ENCODE assay signal across 11 cellular contexts in genomic region chr12:67989184-67989965, GRCh38. TPM values are rescaled to one million over a fixed set of nuclear protein-coding genes. Genes with fewer than 3 reads are reported as not detected.
DNase-seq lines count a peak whose midpoint lies in the region; ATAC-seq and TF ChIP-seq lines count a peak whose summit lies in the region.
"Had no signal": no experiment of that assay in that cellular context is flagged by ENCODE, and none has a peak within 500 bp of the region (broad histone marks: within the 10 kb centered on the region; RNA-seq: fewer than 3 reads in every experiment).

Gene IFNG-AS1 (plus strand): TSS chr12:67989447.

- no peak within 1 kb of the TSS for H3K9ac ChIP-seq in mesenchymal stem cell (ENCODE audit: low read length)

- H3K27ac ChIP-seq in spleen, result peak within 1 kb of the TSS; percentile 28 to 82 (median 60)
- no peak within 1 kb of the TSS for H3K27ac ChIP-seq in mesenchymal stem cell (ENCODE audit: low read length, poor library complexity, severe bottlenecking)
- H3K27ac ChIP-seq: pancreas had no signal

- no peak within 1 kb of the TSS for H3K23ac ChIP-seq in mesenchymal stem cell (ENCODE audit: low read length in 2 of 2)

- H2BK15ac ChIP-seq in mesenchymal stem cell (ENCODE audit: low read depth, poor library complexity, severe bottlenecking), result no peak within 1 kb of the TSS

- H3K36me3 ChIP-seq in spleen (no peaks in the 10 kb centered on the region), mesenchymal stem cell (ENCODE audit: control insufficient read depth in 1 of 2, insufficient read depth in 2 of 2, low read depth in 1 of 2, low read length in 2 of 2) (no peaks in the 10 kb centered on the region)
- H3K36me3 ChIP-seq: pancreas had no signal

- no peak within 1 kb of the TSS for H4K91ac ChIP-seq in mesenchymal stem cell (ENCODE audit: low read length)

- no peak within 1 kb of the TSS for H3K4me2 ChIP-seq in mesenchymal stem cell (ENCODE audit: low read length, poor library complexity, severe bottlenecking)

- H2AFZ ChIP-seq in mesenchymal stem cell (ENCODE audit: low read depth, low read length), result no peak within 1 kb of the TSS

- TF ChIP-seq CTCF in spleen (IDR thresholded peaks at IDR 0.05 in 8 of 11, conservative IDR thresholded peaks at IDR 0.05 in 3 of 11), result no peak

- H3K4me3 ChIP-seq in spleen, result peak within 1 kb of the TSS in 5 of 8 donors; percentile 7 to 60 (median 22)
- H3K4me3 ChIP-seq in mesenchymal stem cell (ENCODE audit: insufficient read depth in 1 of 2, low read depth in 1 of 2, low read length in 2 of 2), result no peak within 1 kb of the TSS
- H3K4me3 ChIP-seq: pancreas had no signal

- H3K18ac ChIP-seq in mesenchymal stem cell (ENCODE audit: low read depth in 1 of 2, low read length in 2 of 2), result no peak within 1 kb of the TSS

- H2BK12ac ChIP-seq in mesenchymal stem cell (ENCODE audit: low read length in 2 of 2), result no peak within 1 kb of the TSS

- DNase-seq in activated T-cell treated with anti-CD3 and anti-CD28 coated beads for 24 hours (ENCODE audit: low read depth) (peak; percentile 7), RPMI8226 (peak; percentile 89), spleen (no peak), mesenchymal stem cell (no peak), GM19238 (ENCODE audit: insufficient read length, low spot score) (no peak), HCEC 1CT (no peak)
- DNase-seq in activated T-cell treated with anti-CD3 and anti-CD28 coated beads, Interleukin-2, amount 50 U/mL, for 1 hour, result no peak
- DNase-seq: activated CD4-positive, CD25-positive, alpha-beta regulatory T cell treated with anti-CD3 and anti-CD28 coated beads, Interleukin-2, amount 50 U/mL, for 72 hours; pancreas had no signal

- H4K8ac ChIP-seq in mesenchymal stem cell (ENCODE audit: low read length), result no peak within 1 kb of the TSS

- no peak within 1 kb of the TSS for H2BK120ac ChIP-seq in mesenchymal stem cell (ENCODE audit: low read depth, low read length)

- intact Hi-C loops in spleen (cut with DNase I; ENCODE audit: low total_unique reads), result no loop called here

- H2AK5ac ChIP-seq in mesenchymal stem cell (ENCODE audit: low read length, severe bottlenecking), result no peak within 1 kb of the TSS

- H2BK5ac ChIP-seq in mesenchymal stem cell (ENCODE audit: low read depth, low read length, poor library complexity, severe bottlenecking), result no peak within 1 kb of the TSS

- peak; percentile 36 for ATAC-seq in HG02571 (IDR thresholded peaks at IDR 0.05; ENCODE audit: unreplicated experiment)
- ATAC-seq: pancreas had no signal

- H3K79me1 ChIP-seq in mesenchymal stem cell (replicated peaks; ENCODE audit: low read length, poor library complexity, severe bottlenecking), result no peaks in the 10 kb centered on the region

- H3K9me3 ChIP-seq in spleen (no peaks in the 10 kb centered on the region), mesenchymal stem cell (ENCODE audit: control insufficient read depth, low read length) (no peaks in the 10 kb centered on the region)
- H3K9me3 ChIP-seq: pancreas had no signal

- TF ChIP-seq POLR2A in spleen (IDR thresholded peaks at IDR 0.05), result no peak

- peaks cover 0 to 52% (median 17%) of the 10 kb centered on the region in 6 donors for H3K4me1 ChIP-seq in spleen
- H3K4me1 ChIP-seq in mesenchymal stem cell (ENCODE audit: control insufficient read depth, insufficient read depth, low read depth, low read length), result no peaks in the 10 kb centered on the region
- H3K4me1 ChIP-seq: pancreas had no signal

- no peak within 1 kb of the TSS for H3K4ac ChIP-seq in mesenchymal stem cell (ENCODE audit: low read depth in 1 of 2, low read length in 2 of 2)

- WGBS in spleen, 5 donors, result 26 to 32% (median 28%) methylated on average over 7 of the region's 7 CpGs
- 86% methylated on average over 6 of the region's 7 CpGs for WGBS in mesenchymal stem cell

- no peak within 1 kb of the TSS for H3K14ac ChIP-seq in mesenchymal stem cell (ENCODE audit: low read length in 2 of 2)

- H3K27me3 ChIP-seq in spleen (replicated peaks in 1 of 7), result no peaks in the 10 kb centered on the region
- no peaks in the 10 kb centered on the region for H3K27me3 ChIP-seq in mesenchymal stem cell (ENCODE audit: control insufficient read depth in 1 of 2, insufficient read depth in 1 of 2, low read length in 2 of 2)
- H3K27me3 ChIP-seq: pancreas had no signal

RNA-seq across cellular contexts. Expression of gene IFNG-AS1, which starts in this region (rescaled TPM):
- 10 to 100 TPM in 2 of 7 donors, 1 to 10 TPM in 5; 5.2 to 21.2 (median 7.6) TPM for total RNA-seq in spleen
- 1 to 10 TPM in 1 of 3 donors, under 1 TPM in 1, not detected in 1; 0.42 to 1.5 TPM for polyA plus RNA-seq in spleen
- polyA plus RNA-seq in mesenchymal stem cell (2013, experiment 1 of 2), result not detected
- not detected for polyA plus RNA-seq in mesenchymal stem cell (2013, experiment 2 of 2)
- total RNA-seq: cerebellum had no signal
- polyA plus RNA-seq: pancreas had no signal

Comparison
In these comparisons a context has a peak if more than half of its experiments do, and no peak if none do; other contexts are left out.
1. DNase-seq: peak in activated T-cell treated with anti-CD3 and anti-CD28 coated beads for 24 hours (single experiment) and RPMI8226 (single experiment); none in activated T-cell treated with anti-CD3 and anti-CD28 coated beads, Interleukin-2, amount 50 U/mL, for 1 hour (single experiment), spleen (single experiment), mesenchymal stem cell (single experiment), GM19238 (single experiment) and HCEC 1CT (single experiment).
2. H3K4me3 ChIP-seq: peak in spleen (5 of 8); none in mesenchymal stem cell (0 of 2).